ENCODE assay signal across 19 cellular contexts in the genomic region with DNA sequence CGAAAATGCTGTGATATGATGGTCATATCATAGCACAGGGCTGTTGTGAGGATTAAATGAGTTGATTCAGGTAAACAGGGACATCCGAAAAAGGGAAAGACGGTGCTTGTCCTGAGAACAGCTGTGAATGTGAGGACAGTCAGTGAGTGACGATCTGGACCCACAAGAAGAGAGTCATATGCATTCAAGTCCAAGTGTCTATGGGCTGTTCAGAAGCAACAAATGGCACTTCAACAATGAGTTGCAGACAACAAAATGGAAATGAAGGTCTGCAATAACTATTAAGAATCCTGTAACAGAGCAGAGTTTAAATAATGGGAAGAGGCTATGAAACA.
DNase-seq lines count a peak whose midpoint lies in the region; ATAC-seq and TF ChIP-seq lines count a peak whose summit lies in the region.
"Had no signal": no experiment of that assay in that cellular context is flagged by ENCODE, and none has a peak within 500 bp of the region (broad histone marks: within the 10 kb centered on the region; RNA-seq: fewer than 3 reads in every experiment).

No MANE protein-coding gene starts in this region.

- no peaks in the 10 kb centered on the region for H3K9me3 Mint-ChIP-seq in central memory CD8-positive, alpha-beta T cell
- no peaks in the 10 kb centered on the region for H3K9me3 Mint-ChIP-seq in natural killer cell
- H3K9me3 Mint-ChIP-seq: IgD-negative memory B cell had no signal

- no peaks in the 10 kb centered on the region for H3K27me3 Mint-ChIP-seq in central memory CD8-positive, alpha-beta T cell
- no peaks in the 10 kb centered on the region for H3K27me3 Mint-ChIP-seq in natural killer cell (ENCODE audit: low read depth in 2 of 2)
- H3K27me3 Mint-ChIP-seq: activated naive CD8-positive, alpha-beta T cell had no signal

- ATAC-seq in central memory CD8-positive, alpha-beta T cell (replicated peaks; ENCODE audit: extremely low read depth, poor library complexity, severe bottlenecking) = no peak
- no peak for ATAC-seq in natural killer cell
- no peak for ATAC-seq in GM18520 (IDR thresholded peaks at IDR 0.05; ENCODE audit: unreplicated experiment)
- ATAC-seq in HG03280 (IDR thresholded peaks at IDR 0.05; ENCODE audit: unreplicated experiment) = no peak

- peaks cover 30% of the 10 kb centered on the region for H3K4me1 Mint-ChIP-seq in central memory CD8-positive, alpha-beta T cell
- H3K4me1 Mint-ChIP-seq in natural killer cell = peaks cover 46 to 56% of the 10 kb centered on the region in 2 donors

- H3K27ac Mint-ChIP-seq in central memory CD8-positive, alpha-beta T cell (ENCODE audit: low read depth) = peak overlapping the region; percentile 21
- peak overlapping the region; percentile 97 to 98 for H3K27ac Mint-ChIP-seq in natural killer cell
- H3K27ac Mint-ChIP-seq: activated naive CD8-positive, alpha-beta T cell had no signal

- no peak overlapping the region for H3K4me3 Mint-ChIP-seq in central memory CD8-positive, alpha-beta T cell
- H3K4me3 Mint-ChIP-seq in natural killer cell = peak overlapping the region; percentile 81
- H3K4me3 Mint-ChIP-seq: activated naive CD8-positive, alpha-beta T cell; IgD-negative memory B cell had no signal

- TF ChIP-seq CTCF in natural killer cell (IDR thresholded peaks at IDR 0.05) = no peak

- peaks cover 5% of the 10 kb centered on the region for H3K36me3 Mint-ChIP-seq in central memory CD8-positive, alpha-beta T cell (ENCODE audit: insufficient read depth)
- no peaks in the 10 kb centered on the region for H3K36me3 Mint-ChIP-seq in natural killer cell
- H3K36me3 Mint-ChIP-seq: activated naive CD8-positive, alpha-beta T cell; IgD-negative memory B cell had no signal

- intact Hi-C loops in natural killer cell (cut with micrococcal nuclease) = loop anchor here (1.0 to 5.0 kb wide), 3 partner anchors 16 to 101 kb away; partner anchors contain the start of gene ADCY9

- peak; percentile 19 for DNase-seq in LHCN-M2 (ENCODE audit: low read depth)
- no peak for DNase-seq in central memory CD8-positive, alpha-beta T cell (ENCODE audit: low spot score in 2 of 2)
- DNase-seq in natural killer cell = no peak
- no peak for DNase-seq in HT-29 (ENCODE audit: low spot score)
- no peak for DNase-seq in NK-92 treated with Interleukin-12 subunit alpha and Interleukin-12 subunit beta, amount 100 ng/mL, for 24 hours (lab: John Stamatoyannopoulos, UW)
- DNase-seq: activated CD4-positive, alpha-beta T cell treated with anti-CD3 and anti-CD28 coated beads for 4 hours; activated effector memory CD4-positive, alpha-beta T cell treated with Interleukin-2 at 50 U/mL for 16 hours; left lung; NCI-H1048; NCI-H1694 treated with DMSO at 0.1 percent for 48 hours; NCI-H2171; psoas muscle; sigmoid colon; stimulated activated CD4-positive, alpha-beta T cell treated with anti-CD3 and anti-CD28 coated beads, Interleukin-4, amount 100 ng/mL, for 1 hour; transverse colon had no signal
